20 cellular contexts compared by ENCODE assay signal in the genomic region with DNA sequence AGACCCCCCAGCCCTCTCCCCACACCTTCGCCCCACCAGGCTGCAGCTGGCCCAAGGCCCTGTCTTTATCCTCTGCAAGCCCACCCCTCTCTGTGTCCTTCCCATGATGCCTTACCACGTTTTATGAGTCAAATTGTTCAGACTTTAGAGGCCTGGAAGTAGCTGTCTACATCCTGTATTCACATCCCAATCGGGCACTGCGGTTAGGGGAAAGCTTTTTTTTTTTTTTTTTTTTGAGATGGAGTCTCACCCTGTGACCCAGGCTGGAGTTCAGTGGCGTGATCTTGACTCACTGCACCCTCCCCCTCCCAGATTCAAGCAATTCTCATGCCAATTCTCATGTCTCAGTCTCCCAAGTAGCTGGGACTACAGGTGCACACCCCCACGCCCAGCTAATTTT.
A peak's percentile ranks its signal among the peaks of the same experiment; 100 is the strongest.
DNase-seq lines count a peak whose midpoint lies in the region; ATAC-seq and TF ChIP-seq lines count a peak whose summit lies in the region.
"Had no signal": no experiment of that assay in that cellular context is flagged by ENCODE, and none has a peak within 500 bp of the region (broad histone marks: within the 10 kb centered on the region; RNA-seq: fewer than 3 reads in every experiment).

No MANE protein-coding gene starts in this region.

- peaks cover 19% of the 10 kb centered on the region for H3K36me3 Mint-ChIP-seq in progenitor cell of endocrine pancreas (ENCODE audit: insufficient read depth)

- H3K4me3 Mint-ChIP-seq in stimulated activated naive CD8-positive, alpha-beta T cell treated with anti-CD3 and anti-CD28 coated beads, Interleukin-15, amount 100 ng/mL, for 72 hours, result no peak overlapping the region
- H3K4me3 Mint-ChIP-seq in progenitor cell of endocrine pancreas (ENCODE audit: low read depth), result no peak overlapping the region
- H3K4me3 Mint-ChIP-seq: CD14-positive monocyte had no signal

- TF ChIP-seq CTCF in choroid plexus epithelial cell (conservative IDR thresholded peaks at IDR 0.05; ENCODE audit: low read depth, low read length), result no peak
- TF ChIP-seq CTCF in progenitor cell of endocrine pancreas (IDR thresholded peaks at IDR 0.05; ENCODE audit: unreplicated experiment), result no peak

- ATAC-seq in stimulated activated naive CD8-positive, alpha-beta T cell treated with anti-CD3 and anti-CD28 coated beads, Interleukin-15, amount 100 ng/mL, for 72 hours, result no peak
- no peak for ATAC-seq in stimulated activated naive CD8-positive, alpha-beta T cell treated with anti-CD3 and anti-CD28 coated beads, Interleukin-15, Interleukin-2, amounts not matched to agents 100 U/mL and 50 U/mL, for 24 hours
- ATAC-seq in HG02885 (IDR thresholded peaks at IDR 0.05; ENCODE audit: poor library complexity, unreplicated experiment) (no peak), GM19035 (IDR thresholded peaks at IDR 0.05; ENCODE audit: unreplicated experiment) (no peak)
- ATAC-seq: Panc1 had no signal

- H3K27ac Mint-ChIP-seq in stimulated activated naive CD8-positive, alpha-beta T cell treated with anti-CD3 and anti-CD28 coated beads, Interleukin-15, amount 100 ng/mL, for 72 hours, result peak overlapping the region; percentile 61 to 78
- H3K27ac Mint-ChIP-seq in progenitor cell of endocrine pancreas, result peak overlapping the region; percentile 16

- DNase-seq in stimulated activated naive CD8-positive, alpha-beta T cell treated with anti-CD3 and anti-CD28 coated beads, Interleukin-15, amount 100 ng/mL, for 72 hours, result no peak
- DNase-seq in stimulated activated naive CD8-positive, alpha-beta T cell treated with anti-CD3 and anti-CD28 coated beads, Interleukin-15, Interleukin-2, amounts not matched to agents 100 U/mL and 50 U/mL, for 24 hours, result no peak
- DNase-seq in choroid plexus epithelial cell (ENCODE audit: low read depth) (peak; percentile 10), progenitor cell of endocrine pancreas (ENCODE audit: low spot score, unreplicated experiment) (no peak), NCI-H2029 treated with DMSO at 0.1 percent for 48 hours (lab: John Stamatoyannopoulos, UW) (no peak)
- DNase-seq in activated effector memory CD4-positive, alpha-beta T cell treated with anti-CD3 and anti-CD28 coated beads, Interleukin-2, amount 50 U/mL, for 16 hours, result no peak
- DNase-seq: KBM-7; NCI-H1092 treated with DMSO at 0.1 percent for 48 hours; NCI-H146; NCI-H2029; NCI-H345; NCI-H524; NCI-H774; NK-92 treated with Interleukin-12 subunit alpha and Interleukin-12 subunit beta, amount 100 ng/mL, for 24 hours; SIG-M5; SK-N-SH had no signal

- H3K27me3 Mint-ChIP-seq in stimulated activated naive CD8-positive, alpha-beta T cell treated with anti-CD3 and anti-CD28 coated beads, Interleukin-15, amount 100 ng/mL, for 72 hours, result no peaks in the 10 kb centered on the region
- no peaks in the 10 kb centered on the region for H3K27me3 Mint-ChIP-seq in progenitor cell of endocrine pancreas

- peaks cover 5% of the 10 kb centered on the region for H3K4me1 Mint-ChIP-seq in stimulated activated naive CD8-positive, alpha-beta T cell treated with anti-CD3 and anti-CD28 coated beads, Interleukin-15, amount 100 ng/mL, for 72 hours
- peaks cover 4% of the 10 kb centered on the region for H3K4me1 Mint-ChIP-seq in progenitor cell of endocrine pancreas (ENCODE audit: low read depth)

- H3K9me3 Mint-ChIP-seq in stimulated activated naive CD8-positive, alpha-beta T cell treated with anti-CD3 and anti-CD28 coated beads, Interleukin-15, amount 100 ng/mL, for 72 hours, result no peaks in the 10 kb centered on the region
- no peaks in the 10 kb centered on the region for H3K9me3 Mint-ChIP-seq in progenitor cell of endocrine pancreas (ENCODE audit: low read depth)
- H3K9me3 Mint-ChIP-seq: CD14-positive monocyte had no signal

- H3K4me3 ChIP-seq in choroid plexus epithelial cell (ENCODE audit: low read depth, low read length), result no peak overlapping the region
